1 cellular context compared by ENCODE assay signal in genomic region chr22:38286915-38287669, GRCh38.
TF ChIP-seq lines count a peak whose summit lies in the region.

No MANE protein-coding gene starts in this region.

TF ChIP-seq in H1, 55 proteins besides CTCF, POLR2A, EP300 and RAD21:
- TF ChIP-seq BACH1 (IDR thresholded peaks at IDR 0.05; ENCODE audit: low read length), result no peak
- TF ChIP-seq KDM1A (IDR thresholded peaks at IDR 0.05; ENCODE audit: borderline replicate concordance, low read length), result peak; percentile 55; the same call in 1 of the 2 replicates
- 0 out of 2 replicates have a peak, but pooled peaks have one; percentile 50 for TF ChIP-seq GABPA (IDR thresholded peaks at IDR 0.05; ENCODE audit: borderline replicate concordance, insufficient read depth, low read length)
